9 cellular contexts compared by ENCODE assay signal in genomic region chr4:1348014-1348513, GRCh38. TPM values are rescaled to one million over a fixed set of nuclear protein-coding genes. Genes with fewer than 3 reads are reported as not detected.
DNase-seq lines count a peak whose midpoint lies in the region; ATAC-seq lines count a peak whose summit lies in the region.
"Had no signal": no experiment of that assay in that cellular context is flagged by ENCODE, and none has a peak within 500 bp of the region (broad histone marks: within the 10 kb centered on the region; RNA-seq: fewer than 3 reads in every experiment).

No MANE protein-coding gene starts in this region.

- H3K36me3 ChIP-seq in mucosa of rectum (ENCODE audit: control insufficient read depth in 2 of 2, insufficient read depth in 2 of 2, low read length in 2 of 2): peaks cover 12 to 18% of the 10 kb centered on the region in 2 donors

- no peaks in the 10 kb centered on the region for H3K27me3 Mint-ChIP-seq in stimulated activated naive CD8-positive, alpha-beta T cell treated with anti-CD3 and anti-CD28 coated beads, Interleukin-15, Interleukin-2, amounts not matched to agents 100 ng/mL and 50 ng/mL, for 24 hours
- no peaks in the 10 kb centered on the region for H3K27me3 Mint-ChIP-seq in central memory CD8-positive, alpha-beta T cell

- peaks cover 7% of the 10 kb centered on the region for H3K36me3 Mint-ChIP-seq in stimulated activated naive CD8-positive, alpha-beta T cell treated with anti-CD3 and anti-CD28 coated beads, Interleukin-15, Interleukin-2, amounts not matched to agents 100 ng/mL and 50 ng/mL, for 24 hours (ENCODE audit: low read depth)
- peaks cover 16% of the 10 kb centered on the region for H3K36me3 Mint-ChIP-seq in central memory CD8-positive, alpha-beta T cell (ENCODE audit: insufficient read depth)

- no peaks in the 10 kb centered on the region for H3K9me3 ChIP-seq in mucosa of rectum (ENCODE audit: control insufficient read depth in 2 of 2, low read length in 2 of 2)

- intact Hi-C loops in posterior vena cava (cut with DNase I): no loop called here

- peak overlapping the region; percentile 97 to 98 for H3K27ac ChIP-seq in mucosa of rectum (ENCODE audit: low read depth in 2 of 2, low read length in 2 of 2)

- peak overlapping the region; percentile 88 for H3K27ac Mint-ChIP-seq in stimulated activated naive CD8-positive, alpha-beta T cell treated with anti-CD3 and anti-CD28 coated beads, Interleukin-15, Interleukin-2, amounts not matched to agents 100 ng/mL and 50 ng/mL, for 24 hours
- peak overlapping the region; percentile 86 for H3K27ac Mint-ChIP-seq in central memory CD8-positive, alpha-beta T cell (ENCODE audit: low read depth)

- H3K4me3 ChIP-seq in mucosa of rectum (ENCODE audit: low read length in 2 of 2): peak overlapping the region; percentile 80 to 83

- peaks cover 23 to 25% of the 10 kb centered on the region in 2 donors for H3K4me1 ChIP-seq in mucosa of rectum (ENCODE audit: control insufficient read depth in 2 of 2, insufficient read depth in 2 of 2, low read length in 2 of 2)

- peaks cover 42% of the 10 kb centered on the region for H3K4me1 Mint-ChIP-seq in stimulated activated naive CD8-positive, alpha-beta T cell treated with anti-CD3 and anti-CD28 coated beads, Interleukin-15, Interleukin-2, amounts not matched to agents 100 ng/mL and 50 ng/mL, for 24 hours (ENCODE audit: low read depth)
- H3K4me1 Mint-ChIP-seq in central memory CD8-positive, alpha-beta T cell: peaks cover 45% of the 10 kb centered on the region

- no peaks in the 10 kb centered on the region for H3K9me3 Mint-ChIP-seq in stimulated activated naive CD8-positive, alpha-beta T cell treated with anti-CD3 and anti-CD28 coated beads, Interleukin-15, Interleukin-2, amounts not matched to agents 100 ng/mL and 50 ng/mL, for 24 hours
- no peaks in the 10 kb centered on the region for H3K9me3 Mint-ChIP-seq in central memory CD8-positive, alpha-beta T cell

- no peak for ATAC-seq in stimulated activated naive CD8-positive, alpha-beta T cell treated with anti-CD3 and anti-CD28 coated beads, Interleukin-15, Interleukin-2, amounts not matched to agents 100 U/mL and 50 U/mL, for 24 hours
- ATAC-seq in central memory CD8-positive, alpha-beta T cell (replicated peaks; ENCODE audit: extremely low read depth, poor library complexity, severe bottlenecking): no peak
- no peak for ATAC-seq in HG03571 (IDR thresholded peaks at IDR 0.05; ENCODE audit: unreplicated experiment)

- H3K9ac ChIP-seq in mucosa of rectum (ENCODE audit: low read depth in 1 of 2, low read length in 2 of 2): peak overlapping the region; percentile 79 to 90

- H3K4me3 Mint-ChIP-seq in stimulated activated naive CD8-positive, alpha-beta T cell treated with anti-CD3 and anti-CD28 coated beads, Interleukin-15, Interleukin-2, amounts not matched to agents 100 ng/mL and 50 ng/mL, for 24 hours: peak overlapping the region; percentile 90
- peak overlapping the region; percentile 87 for H3K4me3 Mint-ChIP-seq in central memory CD8-positive, alpha-beta T cell

- no peak for DNase-seq in stimulated activated naive CD8-positive, alpha-beta T cell treated with anti-CD3 and anti-CD28 coated beads, Interleukin-15, Interleukin-2, amounts not matched to agents 100 U/mL and 50 U/mL, for 24 hours
- no peak for DNase-seq in central memory CD8-positive, alpha-beta T cell (ENCODE audit: low spot score in 2 of 2)
- DNase-seq in NOMO-1 (lab: John Stamatoyannopoulos, UW; ENCODE audit: unreplicated experiment in 2 of 2) (no peak), posterior vena cava (ENCODE audit: low spot score) (no peak), cerebellar nuclear complex (lab: John Stamatoyannopoulos, UW) (no peak)
- DNase-seq: NCI-H1436 treated with DMSO at 0.1 percent for 48 hours had no signal

- no peaks in the 10 kb centered on the region for H3K27me3 ChIP-seq in mucosa of rectum (ENCODE audit: control insufficient read depth in 2 of 2, insufficient read depth in 2 of 2, low read length in 2 of 2)

RNA-seq across cellular contexts. Expression of gene UVSSA, which starts 1.1 kb away (rescaled TPM):
- total RNA-seq in posterior vena cava: 10 to 100 TPM; 14.3 to 14.7 TPM

RNA-seq across cellular contexts. Expression of gene NKX1-1, which starts 58.2 kb away (rescaled TPM):
- not detected for total RNA-seq in posterior vena cava

RNA-seq across cellular contexts. Expression of gene MAEA, which starts 58.4 kb away (rescaled TPM):
- 10 to 100 TPM; 37.5 to 43.7 TPM for total RNA-seq in posterior vena cava
